In the genomic region with DNA sequence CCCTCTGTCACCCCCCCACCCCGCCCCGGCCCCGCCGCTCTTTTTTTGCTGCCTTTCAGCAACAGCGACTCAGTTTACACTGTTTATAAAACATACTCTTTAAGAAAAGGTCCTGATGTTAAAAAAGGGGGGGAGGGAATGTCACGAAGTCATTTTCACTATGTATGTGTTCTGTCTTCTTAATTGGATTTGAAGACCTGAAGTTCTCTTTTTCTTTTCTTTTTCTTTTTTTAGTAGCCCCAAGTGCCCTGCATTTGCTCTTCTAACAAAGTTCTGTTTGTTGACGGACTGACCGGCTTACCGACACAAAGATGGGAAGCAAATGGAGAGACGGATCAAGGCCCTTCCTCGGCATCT, we compare ENCODE assay signal across 10 cellular contexts. TPM values are rescaled to one million over a fixed set of nuclear protein-coding genes. Genes with fewer than 3 reads are reported as not detected.
DNase-seq lines count a peak whose midpoint lies in the region; ATAC-seq, FAIRE-seq and TF ChIP-seq lines count a peak whose summit lies in the region.
"Had no signal": no experiment of that assay in that cellular context is flagged by ENCODE, and none has a peak within 500 bp of the region (broad histone marks: within the 10 kb centered on the region; RNA-seq: fewer than 3 reads in every experiment).

No MANE protein-coding gene starts in this region.

- peaks cover 24% of the 10 kb centered on the region for H3K4me1 ChIP-seq in CD8-positive, alpha-beta T cell (ENCODE audit: insufficient read depth, low read length)
- H3K4me1 ChIP-seq in HUES64 (ENCODE audit: insufficient read depth, low read length) (no peaks in the 10 kb centered on the region), duodenal mucosa (ENCODE audit: control insufficient read depth in 1 of 2, insufficient read depth in 2 of 2, low read length in 2 of 2) (peaks cover 13 to 25% of the 10 kb centered on the region in 2 donors), osteoblast (ENCODE audit: insufficient read depth, low read length) (peaks cover 9% of the 10 kb centered on the region), HAP-1 (peaks cover 18% of the 10 kb centered on the region)

- no peak for ATAC-seq in CD8-positive, alpha-beta T cell
- ATAC-seq in GM19397 (IDR thresholded peaks at IDR 0.05; ENCODE audit: unreplicated experiment): no peak

- FAIRE-seq in H54 (lab: Jason Lieb, UNC): no peak

- H3K9me3 ChIP-seq in CD8-positive, alpha-beta T cell (ENCODE audit: low read length): no peaks in the 10 kb centered on the region
- no peaks in the 10 kb centered on the region for H3K9me3 ChIP-seq in HUES64 (ENCODE audit: insufficient read depth, low read depth, low read length)
- no peaks in the 10 kb centered on the region for H3K9me3 ChIP-seq in duodenal mucosa (ENCODE audit: control insufficient read depth in 1 of 2, low read length in 2 of 2)
- H3K9me3 ChIP-seq in osteoblast (ENCODE audit: low read depth, low read length): no peaks in the 10 kb centered on the region
- H3K9me3 ChIP-seq in HAP-1: no peaks in the 10 kb centered on the region

- intact Hi-C loops in CD8-positive, alpha-beta T cell (cut with DNase I, micrococcal nuclease): loop anchor here in 1 of 2 experiments (5.0 kb wide), 1 partner anchor 1056 kb away; a partner anchor contains a TSS

- peak overlapping the region; percentile 4 for H3K4me2 ChIP-seq in osteoblast (ENCODE audit: insufficient read depth, low read length)

- H2AFZ ChIP-seq in osteoblast (ENCODE audit: low read length): no peak overlapping the region
- H2AFZ ChIP-seq: GM23248 had no signal

- TF ChIP-seq POLR2A in H54 (IDR thresholded peaks at IDR 0.05; ENCODE audit: low read depth, low read length): no peak

- peaks cover 30% of the 10 kb centered on the region for H3K4me1 Mint-ChIP-seq in CD8-positive, alpha-beta T cell (ENCODE audit: low read depth)

- CTCF ChIA-PET in CD8-positive, alpha-beta T cell (lab: Charles Lee): no interaction called here

- POLR2A ChIA-PET in CD8-positive, alpha-beta T cell (lab: Charles Lee): no interaction called here

- H3K9me3 Mint-ChIP-seq in CD8-positive, alpha-beta T cell: no peaks in the 10 kb centered on the region

- DNase-seq in CD8-positive, alpha-beta T cell: no peak
- DNase-seq in osteoblast (ENCODE audit: insufficient read length, low spot score, missing footprints): no peak
- DNase-seq in H54 (ENCODE audit: insufficient read length, low spot score): no peak
- DNase-seq in HAP-1 (ENCODE audit: low spot score in 2 of 2): no peak
- no peak for DNase-seq in caudate nucleus (lab: John Stamatoyannopoulos, UW)
- DNase-seq: SW 1271 had no signal

- H3K27ac Mint-ChIP-seq in CD8-positive, alpha-beta T cell: no peak overlapping the region

- H3K27me3 ChIP-seq in CD8-positive, alpha-beta T cell (ENCODE audit: insufficient read depth, low read length): peaks cover 15% of the 10 kb centered on the region
- H3K27me3 ChIP-seq in HUES64 (ENCODE audit: insufficient read depth, low read length) (peaks cover 73% of the 10 kb centered on the region), duodenal mucosa (ENCODE audit: control insufficient read depth in 1 of 2, insufficient read depth in 2 of 2, low read length in 2 of 2) (peaks cover 14 to 27% of the 10 kb centered on the region in 2 donors), osteoblast (ENCODE audit: insufficient read depth, low read length) (peaks cover 88% of the 10 kb centered on the region), HAP-1 (ENCODE audit: low read depth) (no peaks in the 10 kb centered on the region)

- no peak for TF ChIP-seq CTCF in CD8-positive, alpha-beta T cell (IDR thresholded peaks at IDR 0.05)
- no peak for TF ChIP-seq CTCF in osteoblast (IDR thresholded peaks at IDR 0.05; ENCODE audit: extremely low read depth, low read depth, low read length)

- WGBS in HUES64: under 1% methylated on average over 9 of the region's 11 CpGs

- peaks cover 41% of the 10 kb centered on the region for H3K27me3 Mint-ChIP-seq in CD8-positive, alpha-beta T cell (ENCODE audit: low read depth)

- no peaks in the 10 kb centered on the region for H3K79me2 ChIP-seq in osteoblast (ENCODE audit: insufficient read depth, low read length)

- no peak overlapping the region for H3K4me3 ChIP-seq in CD8-positive, alpha-beta T cell (ENCODE audit: low read depth, low read length)
- H3K4me3 ChIP-seq in HUES64 (ENCODE audit: low read length): peak overlapping the region; percentile 54
- peak overlapping the region; percentile 26 to 65 for H3K4me3 ChIP-seq in duodenal mucosa (ENCODE audit: low read depth in 1 of 2, low read length in 2 of 2)
- no peak overlapping the region for H3K4me3 ChIP-seq in osteoblast (ENCODE audit: insufficient read depth, low read length)
- H3K4me3 ChIP-seq in HAP-1: no peak overlapping the region

- no peaks in the 10 kb centered on the region for H3K36me3 ChIP-seq in CD8-positive, alpha-beta T cell (ENCODE audit: insufficient read depth, low read length)
- no peaks in the 10 kb centered on the region for H3K36me3 ChIP-seq in HUES64 (ENCODE audit: insufficient read depth, low read length)
- no peaks in the 10 kb centered on the region for H3K36me3 ChIP-seq in duodenal mucosa (ENCODE audit: control insufficient read depth in 1 of 2, insufficient read depth in 2 of 2, low read length in 2 of 2)
- no peaks in the 10 kb centered on the region for H3K36me3 ChIP-seq in osteoblast (ENCODE audit: insufficient read depth, low read length)
- no peaks in the 10 kb centered on the region for H3K36me3 ChIP-seq in HAP-1 (replicated peaks)

- no peaks in the 10 kb centered on the region for H3K36me3 Mint-ChIP-seq in CD8-positive, alpha-beta T cell

- peak overlapping the region; percentile 75 for H3K4me3 Mint-ChIP-seq in CD8-positive, alpha-beta T cell

- in situ Hi-C loops in HAP-1 (cut with MboI; ENCODE audit: low sequenced_read_pairs): no loop called here

- H3K27ac ChIP-seq in CD8-positive, alpha-beta T cell (ENCODE audit: low read depth, low read length): no peak overlapping the region
- no peak overlapping the region for H3K27ac ChIP-seq in HUES64 (ENCODE audit: low read depth, low read length)
- H3K27ac ChIP-seq in duodenal mucosa (ENCODE audit: low read depth, low read length): no peak overlapping the region
- H3K27ac ChIP-seq in osteoblast (ENCODE audit: low read depth, low read length): no peak overlapping the region
- H3K27ac ChIP-seq in caudate nucleus (ENCODE audit: low read depth, low read length): no peak overlapping the region
- H3K27ac ChIP-seq: GM23248 had no signal

- peaks cover 2% of the 10 kb centered on the region for H4K20me1 ChIP-seq in osteoblast (ENCODE audit: insufficient read depth, low read length)

- H3K9ac ChIP-seq in HUES64 (ENCODE audit: low read depth, low read length) (no peak overlapping the region), duodenal mucosa (ENCODE audit: low read depth in 1 of 2, low read length in 2 of 2) (no peak overlapping the region)
- H3K9ac ChIP-seq: GM23248 had no signal

RNA-seq across cellular contexts. Expression of a gene that starts 2.5 kb away (rescaled TPM):
- total RNA-seq in CD8-positive, alpha-beta T cell: not detected
- 1.4 TPM for polyA plus RNA-seq in HUES64 (2013, experiment 1 of 2)
- 2.9 TPM for polyA plus RNA-seq in HUES64 (2013, experiment 2 of 2)
- not detected in 2 replicates for total RNA-seq in osteoblast
- total RNA-seq: GM23248 had no signal
- polyA plus RNA-seq: GM23248 had no signal

RNA-seq across cellular contexts. Expression of a gene that starts 31.1 kb away (rescaled TPM):
- total RNA-seq in CD8-positive, alpha-beta T cell: 1,000 to 10,000 TPM; 1,509 to 1,538 TPM
- 804 TPM for polyA plus RNA-seq in HUES64 (2013, experiment 1 of 2)
- 848 TPM for polyA plus RNA-seq in HUES64 (2013, experiment 2 of 2)
- total RNA-seq in osteoblast: 487 and 926 TPM in 2 replicates

Comparison
In these comparisons a context has a peak if more than half of its experiments do, and no peak if none do; other contexts are left out.
1. H3K4me3 ChIP-seq: peak in HUES64 (single experiment) and duodenal mucosa (2 of 2); none in CD8-positive, alpha-beta T cell (single experiment), osteoblast (single experiment) and HAP-1 (single experiment).